1 cellular context compared by ENCODE assay signal in genomic region chr6:8063762-8064637, GRCh38.
TF ChIP-seq lines count a peak whose summit lies in the region.

Gene BLOC1S5, minus strand, starts transcription at chr6:8064389. Its CDS starts 13 bp downstream, at chr6:8064376.

TF ChIP-seq in K562, 482 proteins besides CTCF, POLR2A, EP300 and RAD21 (continued from another document and continues in another):
- TF ChIP-seq ETV6 (IDR thresholded peaks at IDR 0.05; ENCODE audit: borderline replicate concordance in 1 of 2, low read depth in 2 of 2, low read length in 1 of 2) = no peak
- TF ChIP-seq ETV6 (CRISPR knock-in tag; IDR thresholded peaks at IDR 0.05; ENCODE audit: borderline replicate concordance) = no peak
- no peak; the same call in 1 of the 2 replicates for TF ChIP-seq TRIM28 (IDR thresholded peaks at IDR 0.05)
- no peak for TF ChIP-seq ZNF589 (CRISPR knock-in tag; IDR thresholded peaks at IDR 0.05; ENCODE audit: low read depth)
- no peak for TF ChIP-seq RAD51 (IDR thresholded peaks at IDR 0.05; ENCODE audit: borderline replicate concordance, low read depth)
- TF ChIP-seq ZNF41 (CRISPR knock-in tag; conservative IDR thresholded peaks at IDR 0.05) = no peak
- no peak for TF ChIP-seq ATF6 (CRISPR knock-in tag; IDR thresholded peaks at IDR 0.05)
- peak in 1 of 2 experiments; percentile 81; a peak in 1 of 4 replicates for TF ChIP-seq ZNF639 (CRISPR knock-in tag; conservative IDR thresholded peaks at IDR 0.05 in 1 of 2, IDR thresholded peaks at IDR 0.05 in 1 of 2)
- 0 out of 2 replicates have a peak, but pooled peaks have one; percentile 10 for TF ChIP-seq USF2 (CRISPR knock-in tag; IDR thresholded peaks at IDR 0.05)
- TF ChIP-seq ZNF740 (CRISPR knock-in tag; IDR thresholded peaks at IDR 0.05) = peak; percentile 77; the same call in 1 of the 2 replicates
- no peak for TF ChIP-seq ZNF740 (tag; IDR thresholded peaks at IDR 0.05)
- peak; percentile 29 for TF ChIP-seq CTCFL (IDR thresholded peaks at IDR 0.05; ENCODE audit: borderline replicate concordance, insufficient read depth, low read depth, low read length, poor library complexity, severe bottlenecking)
- TF ChIP-seq PYGO2 (tag; IDR thresholded peaks at IDR 0.05) = no peak
- no peak for TF ChIP-seq ELK1 (CRISPR knock-in tag; IDR thresholded peaks at IDR 0.05)
- no peak for TF ChIP-seq RFX1 (IDR thresholded peaks at IDR 0.05)
- no peak for TF ChIP-seq ZNF584 (CRISPR knock-in tag; IDR thresholded peaks at IDR 0.05; ENCODE audit: low read depth)
- no peak for TF ChIP-seq IFI16 (CRISPR knock-in tag; IDR thresholded peaks at IDR 0.05)
- no peak for TF ChIP-seq ZNF780A (CRISPR knock-in tag; IDR thresholded peaks at IDR 0.05)
- no peak for TF ChIP-seq ZNF785 (CRISPR knock-in tag; IDR thresholded peaks at IDR 0.05)
- 0 out of 2 replicates have a peak, but pooled peaks have one; percentile 64 for TF ChIP-seq CTBP1 (IDR thresholded peaks at IDR 0.05; ENCODE audit: borderline replicate concordance)
- TF ChIP-seq ARID2 (IDR thresholded peaks at IDR 0.05) = 0 out of 2 replicates have a peak, but pooled peaks have one; percentile 34
- no peak for TF ChIP-seq ZNF407 (IDR thresholded peaks at IDR 0.05; ENCODE audit: low read depth)
- TF ChIP-seq EHMT2 (IDR thresholded peaks at IDR 0.05) = peak; percentile 80; the same call in 1 of the 2 replicates
- no peak for TF ChIP-seq ILK (tag; IDR thresholded peaks at IDR 0.05; ENCODE audit: borderline replicate concordance, low read depth)
- TF ChIP-seq MYC (IDR thresholded peaks at IDR 0.05; ENCODE audit: low read depth, low read length) = peak; percentile 73; the same call in 1 of the 2 replicates
- no peak for TF ChIP-seq MYC (CRISPR knock-in tag; IDR thresholded peaks at IDR 0.05; ENCODE audit: borderline replicate concordance, low read depth)
- no peak; the same call in none of the 2 replicates for TF ChIP-seq FOXJ2 (tag; IDR thresholded peaks at IDR 0.05)
- TF ChIP-seq KAT2B (IDR thresholded peaks at IDR 0.05; ENCODE audit: low read depth, low read length) = no peak
- TF ChIP-seq TCF15 (CRISPR knock-in tag; IDR thresholded peaks at IDR 0.05) = no peak
- TF ChIP-seq MEF2A (IDR thresholded peaks at IDR 0.05; ENCODE audit: control insufficient read depth, low read depth, low read length) = no peak
- no peak for TF ChIP-seq DNMT1 (IDR thresholded peaks at IDR 0.05)
- no peak for TF ChIP-seq ZC3H11A (IDR thresholded peaks at IDR 0.05; ENCODE audit: low read depth, low read length)
- peak; percentile 85 for TF ChIP-seq POLR2AphosphoS5 (IDR thresholded peaks at IDR 0.05; ENCODE audit: control insufficient read depth, insufficient read depth, low read depth, low read length)
- no peak for TF ChIP-seq ZNF592 (IDR thresholded peaks at IDR 0.05)
- no peak for TF ChIP-seq HNRNPH1 (optimal IDR thresholded peaks at IDR 0.05; ENCODE audit: low read depth, low read length)
- no peak for TF ChIP-seq SNRNP70 (optimal IDR thresholded peaks at IDR 0.05; ENCODE audit: low read depth, low read length)
- no peak for TF ChIP-seq HLTF (IDR thresholded peaks at IDR 0.05)
- TF ChIP-seq SOX6 (IDR thresholded peaks at IDR 0.05) = 0 out of 2 replicates have a peak, but pooled peaks have one; percentile 7
- TF ChIP-seq ZNF778 (CRISPR knock-in tag; IDR thresholded peaks at IDR 0.05) = no peak
- peak; percentile 46 for TF ChIP-seq L3MBTL2 (IDR thresholded peaks at IDR 0.05)
- TF ChIP-seq NR2F6 (CRISPR knock-in tag; IDR thresholded peaks at IDR 0.05) = no peak
- no peak for TF ChIP-seq NCOA1 (IDR thresholded peaks at IDR 0.05; ENCODE audit: low read depth)
- TF ChIP-seq BMI1 (IDR thresholded peaks at IDR 0.05; ENCODE audit: low read length) = 0 out of 2 replicates have a peak, but pooled peaks have one; percentile 34
